In genomic region chr11:75538150-75538942, GRCh38 we compare ENCODE assay signal across 1 cellular context.
A peak's percentile ranks its signal among the peaks of the same experiment; 100 is the strongest.
TF ChIP-seq lines count a peak whose summit lies in the region.

No MANE protein-coding gene starts in this region.

TF ChIP-seq in GM12878, 131 proteins besides CTCF, POLR2A, EP300 and RAD21:
- TF ChIP-seq EED (IDR thresholded peaks at IDR 0.05; ENCODE audit: low read depth): 0 out of 2 replicates have a peak, but pooled peaks have one; percentile 30
- no peak for TF ChIP-seq BRCA1 (IDR thresholded peaks at IDR 0.05; ENCODE audit: low read depth, low read length)
